Comparison of ENCODE assay signal across 9 cellular contexts in the genomic region with DNA sequence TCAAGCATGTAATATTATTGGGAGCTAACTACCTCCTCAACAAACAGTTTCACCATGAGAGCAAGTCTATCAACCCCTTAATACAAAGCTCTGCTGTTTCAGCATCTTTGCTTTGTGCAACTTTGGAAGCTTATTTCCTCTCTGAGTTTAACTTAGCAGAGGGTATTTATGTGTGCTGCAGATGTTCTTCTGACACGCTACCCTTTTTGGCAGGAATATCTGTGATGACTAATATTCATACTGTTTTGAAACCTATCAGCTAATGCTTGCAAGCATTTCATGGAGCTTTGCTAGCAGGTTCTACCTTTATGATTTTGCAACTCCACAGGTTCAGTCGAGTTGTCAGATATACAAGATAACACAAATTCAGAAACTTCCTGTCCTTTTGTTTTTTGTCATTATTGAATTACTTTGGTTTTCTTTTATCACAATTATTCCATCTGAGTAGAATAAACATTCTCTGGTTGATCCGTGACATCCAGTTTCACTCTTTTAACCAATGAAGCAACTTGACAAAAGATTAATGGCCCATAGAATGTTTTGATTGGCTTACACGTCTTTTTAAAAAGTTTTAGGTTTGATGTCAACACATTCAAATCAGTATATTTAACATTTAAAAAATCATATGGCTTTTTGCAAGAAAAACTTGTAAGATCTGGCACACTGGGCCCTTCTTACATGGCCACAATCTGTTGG. TPM values are rescaled to one million over a fixed set of nuclear protein-coding genes. Genes with fewer than 3 reads are reported as not detected.
A peak's percentile ranks its signal among the peaks of the same experiment; 100 is the strongest.
DNase-seq lines count a peak whose midpoint lies in the region; ATAC-seq, FAIRE-seq and TF ChIP-seq lines count a peak whose summit lies in the region.
"Had no signal": no experiment of that assay in that cellular context is flagged by ENCODE, and none has a peak within 500 bp of the region (broad histone marks: within the 10 kb centered on the region; RNA-seq: fewer than 3 reads in every experiment).

No MANE protein-coding gene starts in this region.

- H3K27me3 ChIP-seq in mesenchymal stem cell (ENCODE audit: control insufficient read depth in 1 of 2, insufficient read depth in 1 of 2, low read length in 2 of 2), result no peaks in the 10 kb centered on the region

- 50% methylated on average over 1 of the region's 4 CpGs for WGBS in mesenchymal stem cell

- H4K91ac ChIP-seq in mesenchymal stem cell (ENCODE audit: low read length), result no peak overlapping the region

- H2BK12ac ChIP-seq in mesenchymal stem cell (ENCODE audit: low read length in 2 of 2), result no peak overlapping the region

- no peak overlapping the region for H4K8ac ChIP-seq in mesenchymal stem cell (ENCODE audit: low read length)

- H3K18ac ChIP-seq in mesenchymal stem cell (ENCODE audit: low read depth in 1 of 2, low read length in 2 of 2), result no peak overlapping the region

- H3K4ac ChIP-seq in mesenchymal stem cell (ENCODE audit: low read depth in 1 of 2, low read length in 2 of 2), result no peak overlapping the region

- H3K9ac ChIP-seq in mesenchymal stem cell (ENCODE audit: low read length), result peak overlapping the region; percentile 23

- no peak overlapping the region for H2BK120ac ChIP-seq in mesenchymal stem cell (ENCODE audit: low read depth, low read length)

- peak overlapping the region in 1 of 2 experiments; percentile 61 for H3K4me3 ChIP-seq in mesenchymal stem cell (ENCODE audit: insufficient read depth in 1 of 2, low read depth in 1 of 2, low read length in 2 of 2)

- H3K79me1 ChIP-seq in mesenchymal stem cell (replicated peaks; ENCODE audit: low read length, poor library complexity, severe bottlenecking), result no peaks in the 10 kb centered on the region

- no peaks in the 10 kb centered on the region for H3K36me3 ChIP-seq in mesenchymal stem cell (ENCODE audit: control insufficient read depth in 1 of 2, insufficient read depth in 2 of 2, low read depth in 1 of 2, low read length in 2 of 2)

- no peak overlapping the region for H2BK5ac ChIP-seq in mesenchymal stem cell (ENCODE audit: low read depth, low read length, poor library complexity, severe bottlenecking)

- no peak overlapping the region for H3K23ac ChIP-seq in mesenchymal stem cell (ENCODE audit: low read length in 2 of 2)

- peak; percentile 34 for ATAC-seq in GM18498 (IDR thresholded peaks at IDR 0.05; ENCODE audit: unreplicated experiment)
- peak; percentile 49 for ATAC-seq in HG02642 (IDR thresholded peaks at IDR 0.05; ENCODE audit: poor library complexity, unreplicated experiment)
- no peak for ATAC-seq in stimulated activated naive CD8-positive, alpha-beta T cell treated with anti-CD3 and anti-CD28 coated beads, Interleukin-15, Interleukin-2, amounts not matched to agents 100 U/mL and 50 U/mL, for 24 hours

- H3K27ac Mint-ChIP-seq in T-helper 1 cell treated with Interleukin-12 subunit alpha and Interleukin-12 subunit beta and Interleukin-4 antibody, amounts not matched to agents 30 μg/mL and 1 μg/mL, for 36 hours, result no peak overlapping the region
- H3K27ac Mint-ChIP-seq in type B pancreatic cell, result no peak overlapping the region
- H3K27ac Mint-ChIP-seq: IgD-negative memory B cell had no signal

- H3K9me3 Mint-ChIP-seq in T-helper 1 cell treated with Interleukin-12 subunit alpha and Interleukin-12 subunit beta and Interleukin-4 antibody, amounts not matched to agents 30 μg/mL and 1 μg/mL, for 36 hours, result no peaks in the 10 kb centered on the region
- H3K9me3 Mint-ChIP-seq in type B pancreatic cell, result no peaks in the 10 kb centered on the region
- H3K9me3 Mint-ChIP-seq: IgD-negative memory B cell had no signal

- H3K27me3 Mint-ChIP-seq in T-helper 1 cell treated with Interleukin-12 subunit alpha and Interleukin-12 subunit beta and Interleukin-4 antibody, amounts not matched to agents 30 μg/mL and 1 μg/mL, for 36 hours (ENCODE audit: low read depth), result no peaks in the 10 kb centered on the region
- H3K27me3 Mint-ChIP-seq in type B pancreatic cell, result peaks cover 6% of the 10 kb centered on the region
- H3K27me3 Mint-ChIP-seq: IgD-negative memory B cell had no signal

- no peak overlapping the region for H2BK15ac ChIP-seq in mesenchymal stem cell (ENCODE audit: low read depth, poor library complexity, severe bottlenecking)

- no peak overlapping the region for H3K27ac ChIP-seq in mesenchymal stem cell (ENCODE audit: low read length, poor library complexity, severe bottlenecking)

- no peak overlapping the region for H2AK5ac ChIP-seq in mesenchymal stem cell (ENCODE audit: low read length, severe bottlenecking)

- peak overlapping the region; percentile 20 for H3K4me3 Mint-ChIP-seq in T-helper 1 cell treated with Interleukin-12 subunit alpha and Interleukin-12 subunit beta and Interleukin-4 antibody, amounts not matched to agents 30 μg/mL and 1 μg/mL, for 36 hours
- H3K4me3 Mint-ChIP-seq in type B pancreatic cell, result no peak overlapping the region

- no peaks in the 10 kb centered on the region for H3K4me1 ChIP-seq in mesenchymal stem cell (ENCODE audit: control insufficient read depth, insufficient read depth, low read depth, low read length)

- H3K4me2 ChIP-seq in mesenchymal stem cell (ENCODE audit: low read length, poor library complexity, severe bottlenecking), result no peak overlapping the region

- H3K9me3 ChIP-seq in mesenchymal stem cell (ENCODE audit: control insufficient read depth, low read length), result no peaks in the 10 kb centered on the region

- H3K4me1 Mint-ChIP-seq in T-helper 1 cell treated with Interleukin-12 subunit alpha and Interleukin-12 subunit beta and Interleukin-4 antibody, amounts not matched to agents 30 μg/mL and 1 μg/mL, for 36 hours (ENCODE audit: low read depth), result peaks cover 47% of the 10 kb centered on the region
- peaks cover 14% of the 10 kb centered on the region for H3K4me1 Mint-ChIP-seq in type B pancreatic cell (ENCODE audit: unreplicated experiment)

- peaks cover 3% of the 10 kb centered on the region for H3K36me3 Mint-ChIP-seq in T-helper 1 cell treated with Interleukin-12 subunit alpha and Interleukin-12 subunit beta and Interleukin-4 antibody, amounts not matched to agents 30 μg/mL and 1 μg/mL, for 36 hours (ENCODE audit: low read depth)
- no peaks in the 10 kb centered on the region for H3K36me3 Mint-ChIP-seq in type B pancreatic cell

- H2AFZ ChIP-seq in mesenchymal stem cell (ENCODE audit: low read depth, low read length), result no peak overlapping the region

- TF ChIP-seq CTCF in type B pancreatic cell (conservative IDR thresholded peaks at IDR 0.05), result no peak

- FAIRE-seq in urothelium cell line (lab: Jason Lieb, UNC), result no peak

- DNase-seq in mesenchymal stem cell (peak; percentile 82), type B pancreatic cell (ENCODE audit: extremely low spot score, unreplicated experiment) (no peak), urothelium cell line (ENCODE audit: low spot score) (no peak)
- no peak for DNase-seq in effector CD4-positive, alpha-beta T cell
- no peak for DNase-seq in stimulated activated naive CD8-positive, alpha-beta T cell treated with anti-CD3 and anti-CD28 coated beads, Interleukin-15, Interleukin-2, amounts not matched to agents 100 U/mL and 50 U/mL, for 24 hours

- H3K14ac ChIP-seq in mesenchymal stem cell (ENCODE audit: low read length in 2 of 2), result no peak overlapping the region

RNA-seq across cellular contexts. Expression of gene SLC9A9, which starts 1.7 kb away (rescaled TPM):
- 6.2 TPM for polyA plus RNA-seq in mesenchymal stem cell (2013, experiment 1 of 2)
- 6.2 TPM for polyA plus RNA-seq in mesenchymal stem cell (2013, experiment 2 of 2)
- 0.50 and 2.7 TPM in 2 replicates for total RNA-seq in type B pancreatic cell (ENCODE audit: low replicate concordance)
